Comparison of ENCODE assay signal across 9 cellular contexts in genomic region chr5:66757219-66757833, GRCh38.
DNase-seq lines count a peak whose midpoint lies in the region; ATAC-seq, FAIRE-seq and TF ChIP-seq lines count a peak whose summit lies in the region.
"Had no signal": no experiment of that assay in that cellular context is flagged by ENCODE, and none has a peak within 500 bp of the region (broad histone marks: within the 10 kb centered on the region; RNA-seq: fewer than 3 reads in every experiment).

No MANE protein-coding gene starts in this region.

- TF ChIP-seq CTCF in DOHH2 (IDR thresholded peaks at IDR 0.05; ENCODE audit: low read depth, low read length, poor library complexity, severe bottlenecking) (peak; percentile 60), endothelial cell of umbilical vein (IDR thresholded peaks at IDR 0.05; ENCODE audit: extremely low read depth in 1 of 2, insufficient read depth in 1 of 2, low read depth in 1 of 2, low read length in 2 of 2) (peak; percentile 26 to 27)

- H3K4me3 ChIP-seq in DOHH2 (ENCODE audit: low read length) (no peak overlapping the region), SK-N-MC (no peak overlapping the region), endothelial cell of umbilical vein (replicated peaks in 1 of 3; ENCODE audit: insufficient read depth in 1 of 3, low read depth in 1 of 3, low read length in 3 of 3) (no peak overlapping the region)
- H3K4me3 ChIP-seq: skin epidermis had no signal

- H3K27me3 Mint-ChIP-seq in naive B cell = peaks cover 9 to 21% (median 10%) of the 10 kb centered on the region in 3 donors

- no peaks in the 10 kb centered on the region for H3K9me2 ChIP-seq in DOHH2 (replicated peaks; ENCODE audit: control insufficient read depth, low read length)

- H3K27me3 ChIP-seq in DOHH2 (ENCODE audit: control insufficient read depth, low read length) (no peaks in the 10 kb centered on the region), endothelial cell of umbilical vein (ENCODE audit: control insufficient read depth in 2 of 2, insufficient read depth in 2 of 2, low read length in 2 of 2) (peaks cover 9 to 36% of the 10 kb centered on the region in 2 experiments)

- no peak overlapping the region for H2AFZ ChIP-seq in endothelial cell of umbilical vein (ENCODE audit: low read depth, low read length)

- H3K36me3 ChIP-seq in DOHH2 (ENCODE audit: control insufficient read depth, low read length) = no peaks in the 10 kb centered on the region
- no peaks in the 10 kb centered on the region for H3K36me3 ChIP-seq in SK-N-MC (ENCODE audit: insufficient read depth, low read length)
- no peaks in the 10 kb centered on the region for H3K36me3 ChIP-seq in endothelial cell of umbilical vein (ENCODE audit: control insufficient read depth in 2 of 2, extremely low read depth in 1 of 2, insufficient read depth in 2 of 2, low read length in 2 of 2)

- H3K9ac ChIP-seq in SK-N-MC (ENCODE audit: insufficient read length) (no peak overlapping the region), endothelial cell of umbilical vein (replicated peaks; ENCODE audit: extremely low read depth, insufficient read depth, low read length) (no peak overlapping the region)

- H3K9me3 Mint-ChIP-seq in naive B cell = no peaks in the 10 kb centered on the region

- H3K4me1 ChIP-seq in DOHH2 (ENCODE audit: control insufficient read depth, low read length) (no peaks in the 10 kb centered on the region), endothelial cell of umbilical vein (ENCODE audit: control insufficient read depth, extremely low read depth, insufficient read depth, low read length) (no peaks in the 10 kb centered on the region)

- no peaks in the 10 kb centered on the region for H3F3A ChIP-seq in DOHH2 (ENCODE audit: control insufficient read depth, insufficient read depth)

- ATAC-seq in naive B cell (ENCODE audit: low read depth in 2 of 2) (peak in 1 of 2 donors; percentile 44), HG03520 (IDR thresholded peaks at IDR 0.05; ENCODE audit: unreplicated experiment) (no peak)

- CTCF ChIA-PET in endothelial cell of umbilical vein (lab: Charles Lee) = interaction anchor here (0.8 to 10.6 kb wide), 12 partner anchors 8 to 996 kb away, joined by 3 to 253 read pairs (median 4); no protein-coding TSS in a partner anchor

- no peak overlapping the region for H3K4me2 ChIP-seq in DOHH2 (ENCODE audit: low read length)
- no peak overlapping the region for H3K4me2 ChIP-seq in endothelial cell of umbilical vein (ENCODE audit: insufficient read depth, low read length)

- H3K9me1 ChIP-seq in endothelial cell of umbilical vein (replicated peaks; ENCODE audit: control insufficient read depth, extremely low read depth, insufficient read depth, low read length) = no peaks in the 10 kb centered on the region

- DNase-seq in LoVo (ENCODE audit: low spot score) = peak; percentile 47
- DNase-seq in SK-N-MC (ENCODE audit: low read depth, low spot score) = peak; percentile 65
- DNase-seq in endothelial cell of umbilical vein (ENCODE audit: low read depth, low spot score) = peak; percentile 69
- peak; percentile 8 for DNase-seq in naive B cell
- DNase-seq in C1 segment of cervical spinal cord (lab: John Stamatoyannopoulos, UW) = no peak
- no peak for DNase-seq in HK-2 (ENCODE audit: unreplicated experiment)

- H3K27ac Mint-ChIP-seq in naive B cell = no peak overlapping the region

- H4K20me1 ChIP-seq in DOHH2 (ENCODE audit: control insufficient read depth, insufficient read depth, low read depth, low read length) = no peaks in the 10 kb centered on the region
- H4K20me1 ChIP-seq in endothelial cell of umbilical vein (replicated peaks; ENCODE audit: control insufficient read depth, extremely low read depth, insufficient read depth, low read length) = no peaks in the 10 kb centered on the region

- intact Hi-C loops in endothelial cell of umbilical vein (cut with micrococcal nuclease) = loop anchor here (1.0 to 5.0 kb wide), 2 partner anchors 450 to 585 kb away; no protein-coding TSS in a partner anchor

- POLR2A ChIA-PET in endothelial cell of umbilical vein (lab: Charles Lee) = no interaction called here

- no peak for TF ChIP-seq POLR2A in endothelial cell of umbilical vein (IDR thresholded peaks at IDR 0.05; ENCODE audit: low read depth, low read length)

- H3K36me3 Mint-ChIP-seq in naive B cell = no peaks in the 10 kb centered on the region

- no peak overlapping the region for H3K4me3 Mint-ChIP-seq in naive B cell

- H3K4me1 Mint-ChIP-seq in naive B cell = peaks cover 0 to 10% (median 3%) of the 10 kb centered on the region in 3 donors

- no peak for FAIRE-seq in endothelial cell of umbilical vein (lab: Jason Lieb, UNC)

- H3K27ac ChIP-seq in DOHH2 (ENCODE audit: low read depth, low read length) (no peak overlapping the region), SK-N-MC (no peak overlapping the region), endothelial cell of umbilical vein (ENCODE audit: insufficient read depth, low read depth, low read length) (no peak overlapping the region)
- H3K27ac ChIP-seq: skin epidermis had no signal

- no peaks in the 10 kb centered on the region for H3K9me3 ChIP-seq in DOHH2 (ENCODE audit: control insufficient read depth, insufficient read depth, low read length)
- H3K9me3 ChIP-seq in SK-N-MC (ENCODE audit: low read depth, low read length) = no peaks in the 10 kb centered on the region
- H3K9me3 ChIP-seq in endothelial cell of umbilical vein (replicated peaks; ENCODE audit: control insufficient read depth, insufficient read depth, low read length) = no peaks in the 10 kb centered on the region

- BruUV-seq in endothelial cell of umbilical vein (replicated peaks; lab: Mats Ljungman, UMichigan) = no TSS peak

- H3K79me2 ChIP-seq in DOHH2 (ENCODE audit: control insufficient read depth, low read length) (no peaks in the 10 kb centered on the region), endothelial cell of umbilical vein (ENCODE audit: control insufficient read depth, insufficient read depth, low read length) (no peaks in the 10 kb centered on the region)

- dilution Hi-C loops in endothelial cell of umbilical vein (cut with MboI; ENCODE audit: extremely low pct_ligation_motif_present, low sequenced_read_pairs) = no loop called here

TF ChIP-seq in endothelial cell of umbilical vein, 7 proteins besides CTCF, POLR2A, EP300 and RAD21:
- TF ChIP-seq MYC (IDR thresholded peaks at IDR 0.05; ENCODE audit: low read depth, low read length) = no peak
- no peak for TF ChIP-seq JUN (IDR thresholded peaks at IDR 0.05; ENCODE audit: borderline replicate concordance, insufficient read depth, insufficient read length, low read depth)
- no peak for TF ChIP-seq GATA2 (IDR thresholded peaks at IDR 0.05; ENCODE audit: insufficient read depth, insufficient read length, low read depth, low read length)
- TF ChIP-seq POLR2AphosphoS5 (IDR thresholded peaks at IDR 0.05; ENCODE audit: insufficient read depth, low read depth, low read length) = no peak
- TF ChIP-seq MAX (IDR thresholded peaks at IDR 0.05; ENCODE audit: insufficient read depth, insufficient read length) = no peak
- no peak for TF ChIP-seq FOS (IDR thresholded peaks at IDR 0.05; ENCODE audit: borderline replicate concordance, insufficient read depth, low read length)
- TF ChIP-seq EZH2 (IDR thresholded peaks at IDR 0.05; ENCODE audit: borderline replicate concordance, low read depth, low read length, severe bottlenecking) = no peak

Comparison
In these comparisons a context has a peak if more than half of its experiments do, and no peak if none do; other contexts are left out.
1. DNase-seq: peak in LoVo (single experiment), SK-N-MC (single experiment), endothelial cell of umbilical vein (single experiment) and naive B cell (single experiment); none in C1 segment of cervical spinal cord (0 of 14) and HK-2 (single experiment).